30 cellular contexts compared by ENCODE assay signal in genomic region chrY:13520474-13520873, GRCh38. TPM values are rescaled to one million over a fixed set of nuclear protein-coding genes. Genes with fewer than 3 reads are reported as not detected.
"Had no signal": no experiment of that assay in that cellular context is flagged by ENCODE, and none has a peak within 500 bp of the region (broad histone marks: within the 10 kb centered on the region; RNA-seq: fewer than 3 reads in every experiment).

No MANE protein-coding gene starts in this region.

- H3K4me3 Mint-ChIP-seq: dendritic cell treated with granulocyte-macrophage colony-stimulating factor and Interleukin-4, amounts not matched to agents 40 ng/mL and 50 ng/mL, for 4 days; effector memory CD8-positive, alpha-beta T cell; endodermal cell; mesothelial cell of epicardium; naive B cell had no signal

- DNase-seq: colonic mucosa; cortex of kidney; dorsolateral prefrontal cortex; effector CD8-positive, alpha-beta T cell; effector memory CD8-positive, alpha-beta T cell; endodermal cell; erythroblast; esophagus squamous epithelium; foreskin fibroblast; foreskin melanocyte; gastrocnemius medialis; glutamatergic neuron; head of caudate nucleus; heart right ventricle; hippocampal formation; left cardiac atrium; left lung; left ventricle myocardium superior; lower lobe of right lung; mesenchymal stem cell; mucosa of descending colon; naive B cell had no signal

- FAIRE-seq: endometrium, islet of Langerhans, keratinocyte had no signal

- H3K9me3 Mint-ChIP-seq: endodermal cell, mesothelial cell of epicardium, naive B cell had no signal

- H3K36me3 Mint-ChIP-seq: mesothelial cell of epicardium, naive B cell had no signal

- H3K27ac Mint-ChIP-seq: dendritic cell treated with granulocyte-macrophage colony-stimulating factor and Interleukin-4, amounts not matched to agents 40 ng/mL and 50 ng/mL, for 4 days; effector memory CD8-positive, alpha-beta T cell; endodermal cell; mesothelial cell of epicardium; naive B cell had no signal

- ATAC-seq: effector memory CD8-positive, alpha-beta T cell; esophagus mucosa; gastrocnemius medialis; heart right ventricle; left cardiac atrium; left lung; left ventricle myocardium superior; lower lobe of right lung; mucosa of descending colon had no signal

- H3K4me1 Mint-ChIP-seq: endodermal cell, mesothelial cell of epicardium, naive B cell had no signal

RNA-seq across cellular contexts. Expression of gene UTY, which starts 40.6 kb away (rescaled TPM):
- total RNA-seq: esophagus mucosa, glomerular endothelial cell, mesenteric fat pad, mesothelial cell of epicardium had no signal
- polyA plus RNA-seq: keratinocyte had no signal
